ENCODE assay signal across 8 cellular contexts in the genomic region with DNA sequence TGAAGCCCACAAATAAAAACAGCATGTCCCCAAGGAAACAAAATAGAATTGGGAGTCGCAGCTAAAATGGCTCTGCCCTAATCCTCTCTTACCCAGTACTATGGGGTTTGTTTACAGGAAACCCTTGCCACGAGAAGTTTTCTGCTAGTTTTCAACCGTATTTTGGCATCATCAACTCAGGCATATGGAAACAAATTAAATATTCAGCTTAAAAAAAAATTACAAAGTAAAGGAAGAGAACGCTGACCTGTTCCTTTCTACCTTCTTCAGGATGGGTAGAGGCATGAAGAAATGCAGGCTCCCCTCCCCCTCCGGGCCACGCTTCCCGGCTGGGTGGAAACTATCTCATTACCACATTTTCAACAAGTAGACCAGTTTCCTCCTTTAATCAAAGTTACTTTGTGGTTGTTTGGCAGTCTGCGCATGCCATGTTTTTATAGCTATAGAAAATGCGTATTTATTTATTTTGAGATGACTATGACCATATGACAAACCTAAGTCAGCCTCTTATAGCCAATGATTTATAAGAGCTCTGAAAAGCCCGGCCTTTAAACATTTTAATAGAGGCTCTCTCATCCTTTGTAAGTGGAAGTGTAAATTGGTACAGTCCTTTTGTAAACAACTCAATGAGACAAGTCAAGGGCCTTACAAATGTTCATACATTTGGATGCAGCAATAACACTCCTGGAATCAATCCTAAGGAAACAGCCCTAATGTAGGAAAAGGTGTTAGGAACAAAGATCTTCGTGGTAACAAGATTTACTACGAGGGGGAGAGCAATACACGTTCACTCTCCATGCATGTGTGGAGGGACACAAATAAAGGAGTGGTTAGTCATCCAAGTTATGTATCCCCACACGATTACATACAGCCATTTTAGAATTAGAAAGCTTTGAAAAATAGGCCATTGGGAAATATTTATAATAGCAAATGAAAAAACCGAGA. TPM values are rescaled to one million over a fixed set of nuclear protein-coding genes. Genes with fewer than 3 reads are reported as not detected.
DNase-seq lines count a peak whose midpoint lies in the region; ATAC-seq and TF ChIP-seq lines count a peak whose summit lies in the region.

No MANE protein-coding gene starts in this region.

- H3K9ac ChIP-seq in KMS-11: peak overlapping the region; percentile 64
- H3K9ac ChIP-seq in mesendoderm (ENCODE audit: low read length): peak overlapping the region; percentile 44

- no peak overlapping the region for H3K4ac ChIP-seq in mesendoderm (ENCODE audit: low read depth, low read length)

- no peaks in the 10 kb centered on the region for H3K9me3 ChIP-seq in ascending aorta

- H3K4me3 ChIP-seq in KMS-11 (IDR thresholded peaks at IDR 0.05; ENCODE audit: insufficient read depth, low read depth, low read length) (no peak overlapping the region), ascending aorta (no peak overlapping the region), mesendoderm (ENCODE audit: low read length) (no peak overlapping the region)

- TF ChIP-seq POLR2A in GM15510 (IDR thresholded peaks at IDR 0.05; ENCODE audit: borderline replicate concordance, extremely low read depth, insufficient read length): peak; percentile 22

- H4K20me1 ChIP-seq in KMS-11 (ENCODE audit: insufficient read depth): no peaks in the 10 kb centered on the region

- no peak overlapping the region for H2BK120ac ChIP-seq in mesendoderm (ENCODE audit: low read depth, low read length)

- peak overlapping the region; percentile 79 for H2BK5ac ChIP-seq in mesendoderm (ENCODE audit: low read length)

- peak overlapping the region; percentile 96 for H3K18ac ChIP-seq in mesendoderm (ENCODE audit: low read length)

- peak overlapping the region; percentile 87 for H3K27ac ChIP-seq in KMS-11
- H3K27ac ChIP-seq in ascending aorta: peak overlapping the region; percentile 1 to 45
- peak overlapping the region; percentile 60 for H3K27ac ChIP-seq in mesendoderm (ENCODE audit: low read depth, low read length)

- DNase-seq in T-helper 1 cell (peak in 4 of 5 donors; percentile 40 to 88 (median 64)), ascending aorta (ENCODE audit: low spot score in 2 of 2) (no peak), mesendoderm (peak; percentile 79)
- DNase-seq in stimulated activated CD8-positive, alpha-beta memory T cell treated with anti-CD3 and anti-CD28 coated beads, Interleukin-7, amount 100 ng/mL, for 24 hours (ENCODE audit: low read depth): peak; percentile 51

- H3K23ac ChIP-seq in mesendoderm (ENCODE audit: low read length): peak overlapping the region; percentile 30

- H3K27me3 ChIP-seq in KMS-11 (ENCODE audit: insufficient read depth, low read depth): no peaks in the 10 kb centered on the region
- H3K27me3 ChIP-seq in ascending aorta: no peaks in the 10 kb centered on the region
- no peaks in the 10 kb centered on the region for H3K27me3 ChIP-seq in mesendoderm (ENCODE audit: insufficient read depth, low read length, poor library complexity)

- ATAC-seq in HG03159 (IDR thresholded peaks at IDR 0.05; ENCODE audit: unreplicated experiment) (no peak), HG03196 (IDR thresholded peaks at IDR 0.05; ENCODE audit: unreplicated experiment) (no peak)

- peak overlapping the region; percentile 95 for H3K4me2 ChIP-seq in KMS-11
- H3K4me2 ChIP-seq in mesendoderm (ENCODE audit: low read length): no peak overlapping the region

- intact Hi-C loops in ascending aorta (cut with DNase I): no loop called here

- TF ChIP-seq CTCF in KMS-11 (conservative IDR thresholded peaks at IDR 0.05; ENCODE audit: low read depth, low read length): no peak
- TF ChIP-seq CTCF in ascending aorta (IDR thresholded peaks at IDR 0.05): no peak

- H3K36me3 ChIP-seq in KMS-11 (ENCODE audit: insufficient read depth) (no peaks in the 10 kb centered on the region), ascending aorta (no peaks in the 10 kb centered on the region), mesendoderm (ENCODE audit: control insufficient read depth, insufficient read depth, low read length) (no peaks in the 10 kb centered on the region)

- H2BK15ac ChIP-seq in mesendoderm (replicated peaks; ENCODE audit: low read depth): no peak overlapping the region

- H2AK5ac ChIP-seq in mesendoderm (ENCODE audit: low read length): no peak overlapping the region

- peak overlapping the region; percentile 78 for H3K56ac ChIP-seq in mesendoderm (ENCODE audit: low read length)

- peak overlapping the region; percentile 71 for H4K5ac ChIP-seq in mesendoderm (ENCODE audit: low read length)

- WGBS in mesendoderm (ENCODE audit: extremely low coverage, insufficient coverage, low lambda C conversion rate): no CpG with 5 or more reads among the region's 15 CpGs

- H2AFZ ChIP-seq in KMS-11 (ENCODE audit: low read depth): peak overlapping the region; percentile 56

- H4K8ac ChIP-seq in mesendoderm (ENCODE audit: low read depth, low read length): peak overlapping the region; percentile 89

- H3K79me2 ChIP-seq in KMS-11 (ENCODE audit: insufficient read depth, low read depth) (peaks cover 3% of the 10 kb centered on the region; the same call in 1 of the 2 replicates), mesendoderm (ENCODE audit: control insufficient read depth, insufficient read depth, low read length) (no peaks in the 10 kb centered on the region)

- H3K79me1 ChIP-seq in mesendoderm (ENCODE audit: low read length): no peaks in the 10 kb centered on the region

- H3K4me1 ChIP-seq in KMS-11 (ENCODE audit: low read depth, poor library complexity, severe bottlenecking) (peaks cover 57% of the 10 kb centered on the region), ascending aorta (peaks cover 0 to 17% of the 10 kb centered on the region in 2 donors), mesendoderm (ENCODE audit: control insufficient read depth, low read depth, low read length) (peaks cover 7% of the 10 kb centered on the region)

RNA-seq across cellular contexts. Expression of a gene that starts 16.1 kb away (rescaled TPM):
- total RNA-seq in ascending aorta: 8.9 TPM
- 22.0 TPM for polyA plus RNA-seq in mesendoderm (2013, experiment 1 of 2)
- polyA plus RNA-seq in mesendoderm (2013, experiment 2 of 2): 21.5 TPM

Comparison
In these comparisons a context has a peak if more than half of its experiments do, and no peak if none do; other contexts are left out.
1. H3K27ac ChIP-seq: peak in every context shown above with its lines; median percentile 87 in KMS-11; 60 in mesendoderm; 23 in ascending aorta.
2. DNase-seq: peak in T-helper 1 cell (4 of 5), mesendoderm (single experiment) and stimulated activated CD8-positive, alpha-beta memory T cell treated with anti-CD3 and anti-CD28 coated beads, Interleukin-7, amount 100 ng/mL, for 24 hours (single experiment); none in ascending aorta (0 of 2).